In the genomic region with DNA sequence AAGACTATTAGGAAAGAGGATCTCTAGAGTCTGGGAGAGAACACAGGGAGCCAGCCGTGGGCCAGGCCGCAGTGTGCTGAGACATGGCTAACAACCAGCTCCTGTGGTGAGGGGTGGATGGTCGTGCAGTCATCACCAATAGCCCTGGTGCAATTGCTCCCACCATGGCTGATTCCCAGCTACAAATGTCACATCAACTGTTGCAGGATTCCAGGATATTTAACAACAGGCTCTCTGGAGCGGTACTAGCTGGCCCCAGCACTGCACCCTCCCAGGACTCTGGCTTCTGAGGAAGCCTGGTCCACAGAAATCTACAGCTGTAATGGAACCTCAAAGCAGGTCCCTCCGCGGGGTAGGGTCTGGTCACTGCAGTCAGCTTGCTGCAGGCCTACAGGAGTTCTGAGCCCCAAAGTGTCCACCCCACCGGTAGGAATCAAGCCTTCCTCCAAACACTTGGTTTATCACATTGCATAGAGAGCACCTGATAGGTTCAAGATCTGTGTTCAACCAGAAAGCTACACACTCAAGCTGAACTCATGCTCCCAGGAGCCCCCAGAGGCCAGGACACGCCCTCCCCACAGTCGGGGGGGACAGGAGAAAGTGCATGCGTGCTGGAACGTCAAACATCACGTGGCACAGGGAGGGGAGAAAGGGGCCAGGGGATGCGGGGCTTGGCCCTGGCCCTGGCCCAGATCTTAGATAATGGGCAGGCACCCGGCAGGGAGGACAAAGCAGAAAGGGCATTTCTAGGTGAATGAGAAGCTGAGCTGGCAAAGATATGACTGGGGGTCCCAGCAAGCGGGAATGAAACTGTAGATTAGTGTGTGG, we compare ENCODE assay signal across 17 cellular contexts.
"Had no signal": no experiment of that assay in that cellular context is flagged by ENCODE, and none has a peak within 500 bp of the region (broad histone marks: within the 10 kb centered on the region; RNA-seq: fewer than 3 reads in every experiment).

No MANE protein-coding gene starts in this region.

- ATAC-seq: gastrocnemius medialis, heart left ventricle, left cardiac atrium, SK-N-SH treated with all-trans-retinoic acid at 6 μM for 48 hours, upper lobe of right lung had no signal

- DNase-seq: activated CD4-positive, alpha-beta T cell treated with anti-CD3 and anti-CD28 coated beads for 1 hour; activated CD4-positive, alpha-beta T cell treated with anti-CD3 and anti-CD28 coated beads, Interleukin-2, amount 50 U/mL, for 4 hours; activated naive CD8-positive, alpha-beta T cell treated with anti-CD3 and anti-CD28 coated beads, Interleukin-2, amount 10 ng/mL, durations not matched to agents 7 days and 5 days; activated T-cell treated with anti-CD3 and anti-CD28 coated beads, Interleukin-2, amount 50 U/mL, for 48 hours; anterior cingulate cortex; brain microvascular endothelial cell; dermis blood vessel endothelial cell; gastrocnemius medialis; heart left ventricle; left cardiac atrium; naive B cell; upper lobe of right lung had no signal

- H3K4me1 ChIP-seq: gastrocnemius medialis, heart left ventricle, neural progenitor cell, parathyroid adenoma, upper lobe of right lung had no signal

- H3K4me3 Mint-ChIP-seq: activated naive CD8-positive, alpha-beta T cell treated with anti-CD3 and anti-CD28 coated beads, Interleukin-2, amount 10 ng/mL, durations not matched to agents 7 days and 5 days; naive B cell; neural progenitor cell; stimulated activated naive CD8-positive, alpha-beta T cell treated with anti-CD3 and anti-CD28 coated beads, Interleukin-15, Interleukin-2, amounts not matched to agents 100 ng/mL and 50 ng/mL, for 24 hours had no signal

- H3K4me3 ChIP-seq: gastrocnemius medialis, heart left ventricle, neural progenitor cell, smooth muscle cell, upper lobe of right lung had no signal

- H3K9me3 Mint-ChIP-seq: activated naive CD8-positive, alpha-beta T cell treated with anti-CD3 and anti-CD28 coated beads, Interleukin-2, amount 10 ng/mL, durations not matched to agents 7 days and 5 days; naive B cell; stimulated activated naive CD8-positive, alpha-beta T cell treated with anti-CD3 and anti-CD28 coated beads, Interleukin-15, Interleukin-2, amounts not matched to agents 100 ng/mL and 50 ng/mL, for 24 hours had no signal

- H3K4me1 Mint-ChIP-seq: activated naive CD8-positive, alpha-beta T cell treated with anti-CD3 and anti-CD28 coated beads, Interleukin-2, amount 10 ng/mL, durations not matched to agents 7 days and 5 days; neural progenitor cell had no signal

- H3K27me3 ChIP-seq: brain microvascular endothelial cell, neural progenitor cell had no signal

- H3K27ac Mint-ChIP-seq: activated naive CD8-positive, alpha-beta T cell treated with anti-CD3 and anti-CD28 coated beads, Interleukin-2, amount 10 ng/mL, durations not matched to agents 7 days and 5 days; neural progenitor cell; stimulated activated naive CD8-positive, alpha-beta T cell treated with anti-CD3 and anti-CD28 coated beads, Interleukin-15, Interleukin-2, amounts not matched to agents 100 ng/mL and 50 ng/mL, for 24 hours had no signal

- H3K36me3 Mint-ChIP-seq: activated naive CD8-positive, alpha-beta T cell treated with anti-CD3 and anti-CD28 coated beads, Interleukin-2, amount 10 ng/mL, durations not matched to agents 7 days and 5 days; naive B cell; neural progenitor cell had no signal

- H3K36me3 ChIP-seq: brain microvascular endothelial cell, gastrocnemius medialis, heart left ventricle, neural progenitor cell, upper lobe of right lung had no signal

- H3K27ac ChIP-seq: brain microvascular endothelial cell, gastrocnemius medialis, heart left ventricle, neural progenitor cell, parathyroid adenoma, upper lobe of right lung had no signal

- H3K27me3 Mint-ChIP-seq: activated naive CD8-positive, alpha-beta T cell treated with anti-CD3 and anti-CD28 coated beads, Interleukin-2, amount 10 ng/mL, durations not matched to agents 7 days and 5 days had no signal

- H3K9me3 ChIP-seq: gastrocnemius medialis, heart left ventricle, upper lobe of right lung had no signal
